ENCODE assay signal across 11 cellular contexts in the genomic region with DNA sequence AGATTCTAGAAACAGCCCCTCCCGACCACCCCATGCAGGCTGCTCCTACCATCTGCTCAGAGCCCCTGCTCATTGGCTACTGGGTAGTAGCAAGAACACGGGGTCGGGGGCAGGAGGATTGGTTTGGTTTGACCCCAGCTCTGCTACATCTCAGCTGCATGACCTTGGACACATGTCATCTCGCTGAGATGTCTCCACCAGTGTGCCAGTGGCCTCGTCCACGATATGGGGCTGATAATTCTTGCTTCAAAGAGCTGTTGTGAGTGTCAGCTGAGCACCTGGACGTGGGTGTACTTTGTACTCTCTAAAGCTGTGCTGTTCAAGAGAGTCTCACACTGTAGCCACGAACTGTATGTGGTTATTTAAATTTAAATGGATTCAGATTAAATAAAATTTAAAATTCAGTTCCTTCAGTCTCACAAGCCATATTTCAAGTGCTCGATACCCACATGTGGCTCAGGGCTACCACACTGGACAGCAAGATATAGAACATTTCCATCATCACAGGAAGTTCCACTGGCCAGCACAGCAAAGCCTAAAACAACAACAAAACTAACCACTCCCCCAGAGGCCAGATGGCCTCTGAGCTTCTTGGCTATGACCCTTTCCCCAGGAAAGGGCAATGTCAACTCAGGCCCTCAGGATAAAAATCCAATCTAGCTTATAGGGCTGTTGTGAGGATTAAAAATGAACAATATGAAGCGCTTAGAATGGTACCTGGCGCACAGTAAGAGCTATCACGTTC. TPM values are rescaled to one million over a fixed set of nuclear protein-coding genes. Genes with fewer than 3 reads are reported as not detected.
A peak's percentile ranks its signal among the peaks of the same experiment; 100 is the strongest.
DNase-seq lines count a peak whose midpoint lies in the region; ATAC-seq and TF ChIP-seq lines count a peak whose summit lies in the region.
"Had no signal": no experiment of that assay in that cellular context is flagged by ENCODE, and none has a peak within 500 bp of the region (broad histone marks: within the 10 kb centered on the region; RNA-seq: fewer than 3 reads in every experiment).

No MANE protein-coding gene starts in this region.

- H3K4me2 ChIP-seq in IMR-90 (ENCODE audit: low read depth, low read length) = no peak overlapping the region

- ATAC-seq in IMR-90 (ENCODE audit: low read depth) (peak; percentile 9; the same call in 1 of the 2 replicates), lower lobe of right lung (no peak), HG03045 (IDR thresholded peaks at IDR 0.05; ENCODE audit: unreplicated experiment) (no peak)

- H3K4me3 ChIP-seq in IMR-90 (ENCODE audit: insufficient read depth, low read depth, low read length) (no peak overlapping the region), lower lobe of right lung (no peak overlapping the region), thymus (ENCODE audit: low read length) (no peak overlapping the region)

- H3K56ac ChIP-seq in IMR-90 (ENCODE audit: extremely low read depth, insufficient read depth, low read length) = no peak overlapping the region

- TF ChIP-seq POLR2A in IMR-90 (IDR thresholded peaks at IDR 0.05; ENCODE audit: low read depth, low read length) = no peak

- no peak overlapping the region for H2AFZ ChIP-seq in IMR-90 (replicated peaks; ENCODE audit: low read length, poor library complexity)

- peak overlapping the region; percentile 26 for H2AK9ac ChIP-seq in IMR-90 (replicated peaks; ENCODE audit: low read depth, low read length, poor library complexity)

- H3K9me1 ChIP-seq in IMR-90 (ENCODE audit: insufficient read depth, low read length) = peaks cover 64% of the 10 kb centered on the region

- H3K4ac ChIP-seq in IMR-90 (ENCODE audit: low read depth, low read length) = peak overlapping the region; percentile 95

- H3K27ac ChIP-seq in IMR-90 (ENCODE audit: insufficient read depth, low read length) (peak overlapping the region; percentile 34; the same call in 1 of the 2 replicates), lower lobe of right lung (peak overlapping the region; percentile 62), thymus (ENCODE audit: low read depth) (peak overlapping the region; percentile 15)

- H4K91ac ChIP-seq in IMR-90 (ENCODE audit: insufficient read depth, low read depth, low read length) = peak overlapping the region; percentile 40

- peaks cover 41 to 98% of the 10 kb centered on the region in 2 experiments for H3K79me1 ChIP-seq in IMR-90 (ENCODE audit: low read depth in 1 of 2, low read length in 2 of 2)

- H2AK5ac ChIP-seq in IMR-90 (ENCODE audit: low read depth, low read length) = peak overlapping the region; percentile 92

- H3K9me3 ChIP-seq in IMR-90 (ENCODE audit: control insufficient read depth, insufficient read depth, low read length) = no peaks in the 10 kb centered on the region
- no peaks in the 10 kb centered on the region for H3K9me3 ChIP-seq in lower lobe of right lung
- H3K9me3 ChIP-seq in thymus (ENCODE audit: control insufficient read depth) = no peaks in the 10 kb centered on the region

- H4K8ac ChIP-seq in IMR-90 (ENCODE audit: low read depth in 2 of 2, low read length in 2 of 2) = peak overlapping the region; percentile 15 to 91; a peak in 3 of 4 replicates

- dilution Hi-C loops in IMR-90 (cut with HindIII; ENCODE audit: low sequenced_read_pairs, unreplicated experiment) = no loop called here

- peak overlapping the region; percentile 74; the same call in 2 of the 3 replicates for H2BK15ac ChIP-seq in IMR-90 (ENCODE audit: low read depth, low read length)

- H3K27me3 ChIP-seq in IMR-90 (ENCODE audit: control insufficient read depth, insufficient read depth, low read length) (no peaks in the 10 kb centered on the region), lower lobe of right lung (ENCODE audit: low read depth) (no peaks in the 10 kb centered on the region), thymus (ENCODE audit: control insufficient read depth, insufficient read depth) (no peaks in the 10 kb centered on the region)

- no peaks in the 10 kb centered on the region for H4K20me1 ChIP-seq in IMR-90 (ENCODE audit: insufficient read depth, low read length)

- peak overlapping the region; percentile 56 for H2BK5ac ChIP-seq in IMR-90 (ENCODE audit: low read depth, low read length, poor library complexity, severe bottlenecking)

- no peak for TF ChIP-seq RAD21 in IMR-90 (IDR thresholded peaks at IDR 0.05; ENCODE audit: low read length)

- CTCF ChIA-PET in IMR-90 (lab: Yijun Ruan, JAX) = interaction anchor here (0.5 kb wide), 1 partner anchor 574 kb away, joined by 4 read pairs; no protein-coding TSS in a partner anchor

- in situ Hi-C loops in IMR-90 (cut with MboI; ENCODE audit: low sequenced_read_pairs) = no loop called here

- TF ChIP-seq CTCF in IMR-90 (conservative IDR thresholded peaks at IDR 0.05; ENCODE audit: low read depth, low read length) (no peak), lower lobe of right lung (IDR thresholded peaks at IDR 0.05) (no peak)

- H3K14ac ChIP-seq in IMR-90 (replicated peaks; ENCODE audit: low read depth, low read length) = peak overlapping the region; percentile 62

- DNase-seq in IMR-90 (no peak), dermis blood vessel endothelial cell (peak; percentile 65), lower lobe of right lung (no peak), SKM-1 treated with dmso at 0.1 percent for 144 hours (lab: John Stamatoyannopoulos, UW; ENCODE audit: unreplicated experiment) (no peak), NCI-H510A treated with DMSO at 0.1 percent for 48 hours (lab: John Stamatoyannopoulos, UW) (no peak)
- DNase-seq in stimulated activated CD8-positive, alpha-beta memory T cell treated with anti-CD3 and anti-CD28 coated beads, Interleukin-4, amount 100 ng/mL, for 48 hours = no peak
- DNase-seq: DND-41; effector CD8-positive, alpha-beta T cell; NCI-H1092 had no signal

- peak overlapping the region; percentile 90 for H3K18ac ChIP-seq in IMR-90 (ENCODE audit: low read depth, low read length)

- peak overlapping the region; percentile 26 for H3K23ac ChIP-seq in IMR-90 (ENCODE audit: low read depth, low read length)

- H3K4me1 ChIP-seq in IMR-90 (ENCODE audit: control insufficient read depth, insufficient read depth, low read length) (peaks cover 46% of the 10 kb centered on the region), lower lobe of right lung (peaks cover 70% of the 10 kb centered on the region), thymus (ENCODE audit: control insufficient read depth, insufficient read depth, low read length) (no peaks in the 10 kb centered on the region)

- H3K9ac ChIP-seq in IMR-90 (ENCODE audit: low read depth, low read length) = no peak overlapping the region

- POLR2A ChIA-PET in IMR-90 (lab: Charles Lee; ENCODE audit: unreplicated experiment) = interaction anchor here (1.1 kb wide), 1 partner anchor 14 kb away, joined by 3 read pairs; no protein-coding TSS in a partner anchor

- H2BK20ac ChIP-seq in IMR-90 (ENCODE audit: low read depth, low read length) = peak overlapping the region; percentile 42

- no TSS peak for BruUV-seq in IMR-90 (replicated peaks; lab: Mats Ljungman, UMichigan)

- 63% methylated on average over 5 of the region's 12 CpGs; no CpG with 5 or more reads in 1 of the 2 experiments for WGBS in IMR-90 (ENCODE audit: extremely low coverage in 2 of 2, insufficient read length in 1 of 2), 2 experiments
- 73% methylated on average over 12 of the region's 12 CpGs for WGBS in thymus

- H4K5ac ChIP-seq in IMR-90 (ENCODE audit: low read depth, low read length) = peak overlapping the region; percentile 80

- intact Hi-C loops in IMR-90 (cut with micrococcal nuclease) = no loop called here
- intact Hi-C loops in lower lobe of right lung (cut with DNase I) = no loop called here

- H3K36me3 ChIP-seq in IMR-90 (ENCODE audit: control insufficient read depth, insufficient read depth, low read length) (no peaks in the 10 kb centered on the region), lower lobe of right lung (no peaks in the 10 kb centered on the region), thymus (ENCODE audit: control insufficient read depth, insufficient read depth) (no peaks in the 10 kb centered on the region)

- H2BK120ac ChIP-seq in IMR-90 (ENCODE audit: low read depth, low read length) = peak overlapping the region; percentile 86

TF ChIP-seq in IMR-90, 13 proteins besides CTCF, POLR2A, EP300 and RAD21 (continues in another document):
- TF ChIP-seq, protein P1, sequence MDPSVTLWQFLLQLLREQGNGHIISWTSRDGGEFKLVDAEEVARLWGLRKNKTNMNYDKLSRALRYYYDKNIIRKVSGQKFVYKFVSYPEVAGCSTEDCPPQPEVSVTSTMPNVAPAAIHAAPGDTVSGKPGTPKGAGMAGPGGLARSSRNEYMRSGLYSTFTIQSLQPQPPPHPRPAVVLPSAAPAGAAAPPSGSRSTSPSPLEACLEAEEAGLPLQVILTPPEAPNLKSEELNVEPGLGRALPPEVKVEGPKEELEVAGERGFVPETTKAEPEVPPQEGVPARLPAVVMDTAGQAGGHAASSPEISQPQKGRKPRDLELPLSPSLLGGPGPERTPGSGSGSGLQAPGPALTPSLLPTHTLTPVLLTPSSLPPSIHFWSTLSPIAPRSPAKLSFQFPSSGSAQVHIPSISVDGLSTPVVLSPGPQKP (IDR thresholded peaks at IDR 0.05; ENCODE audit: borderline replicate concordance, low read depth, low read length) = no peak
- no peak for TF ChIP-seq BHLHE40 (IDR thresholded peaks at IDR 0.05; ENCODE audit: low read depth, low read length)
- TF ChIP-seq CHD1 (IDR thresholded peaks at IDR 0.05; ENCODE audit: low read depth, low read length) = no peak
- no peak for TF ChIP-seq MAFK (IDR thresholded peaks at IDR 0.05; ENCODE audit: low read depth, low read length)
- TF ChIP-seq MAZ (IDR thresholded peaks at IDR 0.05; ENCODE audit: borderline replicate concordance, low read depth, low read length) = no peak
- no peak for TF ChIP-seq MXI1 (IDR thresholded peaks at IDR 0.05; ENCODE audit: borderline replicate concordance, low read depth, low read length)
- TF ChIP-seq CEBPB (IDR thresholded peaks at IDR 0.05; ENCODE audit: low read depth, low read length) = no peak
- TF ChIP-seq RFX5 (IDR thresholded peaks at IDR 0.05; ENCODE audit: low read depth, low read length) = no peak
- TF ChIP-seq RCOR1 (IDR thresholded peaks at IDR 0.05; ENCODE audit: insufficient replicate concordance, low read length) = no peak
- TF ChIP-seq SMC3 (IDR thresholded peaks at IDR 0.05; ENCODE audit: low read depth, low read length) = no peak
- TF ChIP-seq NFE2L2 (IDR thresholded peaks at IDR 0.05; ENCODE audit: low read depth, low read length) = no peak

RNA-seq across cellular contexts. Expression of gene LTBP2, which starts 18.6 kb away (rescaled TPM):
- total RNA-seq in IMR-90 (2012; rRNA removed) (23.8 and 26.7 TPM in 2 replicates), dermis blood vessel endothelial cell (89.2 and 90.5 TPM in 2 replicates), lower lobe of right lung (39.5 TPM)
- polyA plus RNA-seq in IMR-90 (2012; rRNA removed) (79.3 and 81.8 TPM in 2 replicates), thymus (2.9 TPM)
- 49.1 and 65.1 TPM in 2 replicates for polyA plus RNA-seq in IMR-90 (2012; cell fraction: cytosol; rRNA removed)
- polyA plus RNA-seq in IMR-90 (2012; cell fraction: nucleus; rRNA removed; ENCODE audit: low replicate concordance) = 57.1 and 111 TPM in 2 replicates
